Comparison of ENCODE assay signal across 8 cellular contexts in the genomic region with DNA sequence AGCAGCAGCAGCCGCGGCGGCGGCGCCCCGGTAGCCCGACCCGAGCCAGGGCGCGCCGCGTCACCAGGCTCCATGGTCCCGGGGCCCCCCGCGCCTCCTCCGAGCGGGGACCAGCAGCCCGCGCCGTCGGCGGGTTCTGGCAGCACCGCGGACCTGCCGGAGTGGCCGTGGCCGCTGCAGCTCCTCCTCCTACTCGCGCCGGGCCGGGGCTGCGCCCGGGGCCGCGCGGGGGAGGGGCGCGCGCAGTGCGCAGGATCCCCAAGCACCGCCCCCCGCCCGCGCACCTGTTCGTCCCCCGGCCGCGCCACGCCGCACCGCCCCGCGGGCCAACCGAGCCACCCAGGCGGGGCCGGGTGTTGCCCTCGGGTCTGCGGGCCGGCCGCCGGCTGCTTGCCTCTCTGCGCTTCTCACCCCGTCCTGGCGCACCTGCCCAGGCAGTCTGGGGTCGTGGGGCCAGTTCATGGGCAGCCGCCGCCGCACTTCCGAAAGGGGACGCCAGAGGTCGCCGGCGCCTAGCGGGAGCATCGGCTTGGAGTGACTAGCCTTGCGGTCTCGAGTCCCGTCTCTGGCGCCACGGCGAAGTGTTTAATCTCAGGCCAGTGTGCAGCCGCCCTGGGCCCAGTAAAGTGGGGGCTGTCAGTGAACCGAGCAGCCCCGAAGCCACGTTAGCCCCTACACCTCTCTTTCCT. TPM values are rescaled to one million over a fixed set of nuclear protein-coding genes. Genes with fewer than 3 reads are reported as not detected.
A peak's percentile ranks its signal among the peaks of the same experiment; 100 is the strongest.
DNase-seq lines count a peak whose midpoint lies in the region; ATAC-seq lines count a peak whose summit lies in the region.

A gene (minus strand): TSS at position 163 of the 689 bp plus-strand sequence. CDS start 89 bp downstream, at position 74.

- peak; percentile 63 for DNase-seq in AG08395 (ENCODE audit: low spot score)
- DNase-seq in NCI-H226 = peak; percentile 65
- DNase-seq in activated CD4-positive, CD25-positive, alpha-beta regulatory T cell treated with anti-CD3 and anti-CD28 coated beads, Interleukin-2, amount 50 U/mL, for 72 hours = peak; percentile 86
- peak; percentile 63 for DNase-seq in cerebellum (ENCODE audit: low spot score)
- peak; percentile 85 for DNase-seq in left kidney (ENCODE audit: low read depth, low spot score)
- DNase-seq in stimulated activated CD4-positive, alpha-beta T cell treated with anti-CD3 and anti-CD28 coated beads, Interleukin-2, amount 100 ng/mL, for 24 hours = peak; percentile 81 to 85

- ATAC-seq in GM18907 (IDR thresholded peaks at IDR 0.05; ENCODE audit: unreplicated experiment) (peak; percentile 65), HG03135 (IDR thresholded peaks at IDR 0.05; ENCODE audit: unreplicated experiment) (peak; percentile 61)

RNA-seq across cellular contexts. Expression of the gene that starts here (rescaled TPM):
- total RNA-seq in cerebellum = 30.2 TPM

Comparison
In these comparisons a context has a peak if more than half of its experiments do, and no peak if none do; other contexts are left out.
1. Peak in every context shown above with its lines: DNase-seq and ATAC-seq.